Comparison of ENCODE assay signal across 10 cellular contexts in the genomic region with DNA sequence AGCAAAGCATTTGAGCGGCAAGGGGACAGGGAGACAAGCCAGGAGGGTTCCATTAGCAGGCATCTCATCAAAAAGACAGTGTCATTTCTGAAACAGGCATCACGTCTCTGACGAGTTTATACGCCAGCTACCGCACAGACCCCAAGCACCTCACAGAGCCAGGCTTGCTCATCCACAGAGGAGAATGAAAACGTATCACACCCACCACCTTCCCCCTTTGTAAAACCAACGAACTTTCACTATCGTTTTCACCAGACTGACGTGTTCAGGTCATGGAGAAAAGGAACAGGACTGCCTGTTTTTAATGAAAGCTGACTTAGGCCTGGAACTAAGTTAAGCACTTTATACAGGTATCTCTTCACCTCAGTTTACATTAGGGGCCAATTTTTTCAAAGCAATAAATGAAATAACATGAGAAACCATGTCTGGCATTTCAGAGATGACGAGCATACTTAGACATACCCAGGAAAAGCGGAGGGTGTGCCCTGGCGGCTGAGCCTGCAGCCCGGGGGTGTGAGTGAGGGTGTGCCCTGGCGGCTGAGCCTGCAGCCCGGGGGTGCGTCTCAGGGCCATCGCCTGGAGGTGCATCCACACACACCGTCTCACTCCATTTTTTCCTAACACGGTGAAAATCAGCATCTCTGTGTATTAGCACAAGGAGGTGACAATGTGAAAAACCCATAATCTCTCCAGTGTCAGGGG. TPM values are rescaled to one million over a fixed set of nuclear protein-coding genes. Genes with fewer than 3 reads are reported as not detected.
DNase-seq lines count a peak whose midpoint lies in the region; ATAC-seq, FAIRE-seq and TF ChIP-seq lines count a peak whose summit lies in the region.
"Had no signal": no experiment of that assay in that cellular context is flagged by ENCODE, and none has a peak within 500 bp of the region (broad histone marks: within the 10 kb centered on the region; RNA-seq: fewer than 3 reads in every experiment).

No MANE protein-coding gene starts in this region.

- H3K4me3 Mint-ChIP-seq in T-cell = peak overlapping the region; percentile 55 to 81 (median 68)
- peak overlapping the region; percentile 34 to 68 for H3K4me3 Mint-ChIP-seq in stimulated activated naive CD8-positive, alpha-beta T cell treated with anti-CD3 and anti-CD28 coated beads, Interleukin-15, amount 100 ng/mL, for 72 hours

- H4K20me1 ChIP-seq in GM12878 (ENCODE audit: control insufficient read depth, insufficient read depth) = no peaks in the 10 kb centered on the region

- intact Hi-C loops in GM12878 (cut with micrococcal nuclease; ENCODE audit: unreplicated experiment) (no loop called here), left ventricle myocardium superior (cut with micrococcal nuclease) (no loop called here)

- CTCF ChIA-PET in T-cell (lab: Charles Lee) = interaction anchor here in 1 of 2 donors (1.3 kb wide), 1 partner anchor 23 kb away, joined by 3 read pairs; no protein-coding TSS in a partner anchor
- CTCF ChIA-PET in GM12878 (lab: Yijun Ruan, JAX) = no interaction called here

- no TSS peak for BruUV-seq in GM12878 (replicated peaks; lab: Mats Ljungman, UMichigan)

- no peak for TF ChIP-seq RAD21 in GM12878 (IDR thresholded peaks at IDR 0.05; ENCODE audit: insufficient read depth, low read depth, low read length)

- SMC1A ChIA-PET in GM12878 (lab: Charles Lee; ENCODE audit: uncharacterized antibody, unreplicated experiment) = no interaction called here

- H3K27me3 Mint-ChIP-seq in T-cell = no peaks in the 10 kb centered on the region
- no peaks in the 10 kb centered on the region for H3K27me3 Mint-ChIP-seq in stimulated activated naive CD8-positive, alpha-beta T cell treated with anti-CD3 and anti-CD28 coated beads, Interleukin-15, amount 100 ng/mL, for 72 hours

- RAD21 ChIA-PET in GM12878 (lab: Charles Lee; ENCODE audit: unreplicated experiment) = interaction anchor here (1.3 kb wide), 1 partner anchor 16 kb away, joined by 4 read pairs; no protein-coding TSS in a partner anchor

- peak overlapping the region; percentile 39; the same call in 1 of the 2 replicates for H3K9ac ChIP-seq in GM12878 (ENCODE audit: control insufficient read depth, insufficient read depth, low read length)

- peak overlapping the region; percentile 88 to 92 for H3K27ac Mint-ChIP-seq in T-cell
- peak overlapping the region; percentile 76 to 79 for H3K27ac Mint-ChIP-seq in stimulated activated naive CD8-positive, alpha-beta T cell treated with anti-CD3 and anti-CD28 coated beads, Interleukin-15, amount 100 ng/mL, for 72 hours

- POLR2A ChIA-PET in T-cell (lab: Charles Lee) (no interaction called here), GM12878 (lab: Charles Lee) (no interaction called here)

- peak overlapping the region; percentile 81 for H3K4me2 ChIP-seq in GM12878 (ENCODE audit: control insufficient read depth, insufficient read depth)

- H3K36me3 Mint-ChIP-seq in T-cell = peaks cover 60% of the 10 kb centered on the region

- WGBS in GM12878 (ENCODE audit: insufficient coverage, insufficient replicate concordance, low lambda C conversion rate, missing lambda C conversion rate) = 67% methylated on average over 19 of the region's 19 CpGs

- no peak overlapping the region for H3K4me3 ChIP-seq in GM12878

- H3K4me1 Mint-ChIP-seq in T-cell = peaks cover 0 to 14% (median 12%) of the 10 kb centered on the region in 3 donors
- peaks cover 21% of the 10 kb centered on the region for H3K4me1 Mint-ChIP-seq in stimulated activated naive CD8-positive, alpha-beta T cell treated with anti-CD3 and anti-CD28 coated beads, Interleukin-15, amount 100 ng/mL, for 72 hours

- no peaks in the 10 kb centered on the region for H3K27me3 ChIP-seq in GM12878 (replicated peaks in 1 of 2; ENCODE audit: control insufficient read depth in 2 of 2, insufficient read depth in 2 of 2, low read length in 1 of 2)

- FAIRE-seq in GM12878 (lab: Jason Lieb, UNC) = no peak
- FAIRE-seq: A204.1 had no signal

- TF ChIP-seq CTCF in GM12878 (IDR thresholded peaks at IDR 0.05 in 2 of 3, conservative IDR thresholded peaks at IDR 0.05 in 1 of 3; ENCODE audit: control insufficient read depth in 2 of 3, extremely low read depth in 1 of 3, insufficient read depth in 1 of 3, low read depth in 3 of 3, low read length in 3 of 3) = no peak

- no peak for TF ChIP-seq POLR2A in GM12878 (IDR thresholded peaks at IDR 0.05; ENCODE audit: low read depth, low read length)

- in situ Hi-C loops in GM12878 (cut with MboI) = no loop called here
- in situ Hi-C loops in G401 (cut with HindIII; ENCODE audit: low sequenced_read_pairs) = no loop called here

- H3K9me3 Mint-ChIP-seq in T-cell = no peaks in the 10 kb centered on the region
- H3K9me3 Mint-ChIP-seq in stimulated activated naive CD8-positive, alpha-beta T cell treated with anti-CD3 and anti-CD28 coated beads, Interleukin-15, amount 100 ng/mL, for 72 hours = no peaks in the 10 kb centered on the region

- H3K79me2 ChIP-seq in GM12878 (ENCODE audit: control insufficient read depth, insufficient read depth, low read length) = no peaks in the 10 kb centered on the region

- peak overlapping the region; percentile 82 for H2AFZ ChIP-seq in GM12878 (ENCODE audit: control insufficient read depth, low read depth, low read length)

- peaks cover 13% of the 10 kb centered on the region for H3K4me1 ChIP-seq in GM12878 (ENCODE audit: control insufficient read depth, insufficient read depth, low read length)

- no peak for DNase-seq in activated CD4-positive, CD25-positive, alpha-beta regulatory T cell (lab: John Stamatoyannopoulos, UW)
- DNase-seq in T-cell (peak in 30 of 34 experiments; percentile 12 to 51 (median 28)), GM12878 (ENCODE audit: low read depth, low spot score) (no peak), G401 (ENCODE audit: low spot score) (no peak), left ventricle myocardium superior (no peak), NCI-H128 (lab: John Stamatoyannopoulos, UW; ENCODE audit: unreplicated experiment) (no peak)
- DNase-seq in stimulated activated naive CD8-positive, alpha-beta T cell treated with anti-CD3 and anti-CD28 coated beads, Interleukin-15, amount 100 ng/mL, for 72 hours = peak; percentile 26 to 57
- DNase-seq: NCI-H1417 had no signal

- peak overlapping the region; percentile 45 for H3K27ac ChIP-seq in GM12878 (ENCODE audit: control insufficient read depth, insufficient read depth)

- no peak for TF ChIP-seq EP300 in GM12878 (IDR thresholded peaks at IDR 0.05; ENCODE audit: borderline replicate concordance in 1 of 2, control insufficient read depth in 1 of 2, low read depth in 2 of 2, low read length in 2 of 2)

- peak; percentile 96 to 98 for ATAC-seq in activated CD4-positive, CD25-positive, alpha-beta regulatory T cell treated with anti-CD3 and anti-CD28 coated beads, Interleukin-2, amount 50 U/mL, for 24 hours
- peak; percentile 84 to 92 (median 88) for ATAC-seq in T-cell (replicated peaks in 1 of 4)
- peak; percentile 87 for ATAC-seq in GM12878
- ATAC-seq in stimulated activated naive CD8-positive, alpha-beta T cell treated with anti-CD3 and anti-CD28 coated beads, Interleukin-15, amount 100 ng/mL, for 72 hours = peak; percentile 99
- ATAC-seq in left ventricle myocardium superior = no peak

- H3K9me3 ChIP-seq in GM12878 (replicated peaks; ENCODE audit: control insufficient read depth, insufficient read depth, low read length) = no peaks in the 10 kb centered on the region

- H3K36me3 ChIP-seq in GM12878 (ENCODE audit: control insufficient read depth in 2 of 2, insufficient read depth in 2 of 2, low read length in 1 of 2) = peaks cover 0 to 21% of the 10 kb centered on the region in 2 experiments; a peak in 3 of 4 replicates

TF ChIP-seq in GM12878, 131 proteins besides CTCF, POLR2A, EP300 and RAD21 (continues in another document):
- peak in 1 of 2 experiments; percentile 21; a peak in 2 of 4 replicates for TF ChIP-seq IKZF2 (IDR thresholded peaks at IDR 0.05)
- TF ChIP-seq, protein P1, sequence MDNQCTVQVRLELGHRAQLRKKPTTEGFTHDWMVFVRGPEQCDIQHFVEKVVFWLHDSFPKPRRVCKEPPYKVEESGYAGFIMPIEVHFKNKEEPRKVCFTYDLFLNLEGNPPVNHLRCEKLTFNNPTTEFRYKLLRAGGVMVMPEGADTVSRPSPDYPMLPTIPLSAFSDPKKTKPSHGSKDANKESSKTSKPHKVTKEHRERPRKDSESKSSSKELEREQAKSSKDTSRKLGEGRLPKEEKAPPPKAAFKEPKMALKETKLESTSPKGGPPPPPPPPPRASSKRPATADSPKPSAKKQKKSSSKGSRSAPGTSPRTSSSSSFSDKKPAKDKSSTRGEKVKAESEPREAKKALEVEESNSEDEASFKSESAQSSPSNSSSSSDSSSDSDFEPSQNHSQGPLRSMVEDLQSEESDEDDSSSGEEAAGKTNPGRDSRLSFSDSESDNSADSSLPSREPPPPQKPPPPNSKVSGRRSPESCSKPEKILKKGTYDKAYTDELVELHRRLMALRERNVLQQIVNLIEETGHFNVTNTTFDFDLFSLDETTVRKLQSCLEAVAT (IDR thresholded peaks at IDR 0.05) = peak; percentile 67; the same call in 1 of the 2 replicates

RNA-seq across cellular contexts. Expression of gene STX2, which starts 41.9 kb away (rescaled TPM):
- total RNA-seq in T-cell (10 to 100 TPM; 21.8 to 26.7 (median 22.8) TPM), GM12878 (2014; rRNA removed) (9.1 and 11.8 TPM in 2 replicates), GM12878 (2014; rRNA removed; fragmentation: Illumina TruSeq; extraction: Trizol) (13.4 and 14.5 TPM in 2 replicates), GM12878 (2021) (11.0 and 11.3 TPM in 2 replicates), left ventricle myocardium superior (12.1 TPM)
- total RNA-seq in GM12878 (2013; cell fraction: nucleolus; rRNA removed) = 28.7 and 37.0 TPM in 2 replicates
- 6.4 TPM for polyA plus RNA-seq in GM12878 (2011; ENCODE audit: low read depth)
- polyA plus RNA-seq in GM12878 (2011; rRNA removed) (22.2 and 27.3 TPM in 2 replicates), GM12878 (2014; fragmentation: Illumina TruSeq; extraction: Trizol) (15.4 and 18.7 TPM in 2 replicates), GM12878 (2014; fragmentation: Nextera tagmentation; extraction: Ambion mirVana) (1 to 10 TPM; 6.0 to 7.8 TPM), GM12878 (2014; rRNA removed) (12.1 and 16.2 TPM in 2 replicates), GM12878 (2016; fragmentation: Nextera tagmentation; extraction: Ambion mirVana) (1 to 10 TPM; 6.6 to 6.9 TPM)
- 9.9 and 10.7 TPM in 2 replicates for polyA plus RNA-seq in GM12878 (2011; cell fraction: cytosol; rRNA removed)
- polyA plus RNA-seq in GM12878 (2011; cell fraction: nucleus; rRNA removed) = 36.6 and 36.8 TPM in 2 replicates
- polyA plus RNA-seq in GM12878 (2012) = 7.3 and 8.8 TPM in 2 replicates
- polyA minus RNA-seq in GM12878 (2011; rRNA and poly(A)+ RNA removed) = 5.1 and 8.4 TPM in 2 replicates
- polyA minus RNA-seq in GM12878 (2011; cell fraction: cytosol; rRNA and poly(A)+ RNA removed) = 4.6 and 5.5 TPM in 2 replicates
- polyA minus RNA-seq in GM12878 (2011; cell fraction: nucleus; rRNA and poly(A)+ RNA removed) = 3.5 and 5.5 TPM in 2 replicates
- total RNA-seq in G401 (2014; rRNA removed; shearing (Covaris generic)) = 29.1 and 48.7 TPM in 2 replicates

Comparison
In these comparisons a context has a peak if more than half of its experiments do, and no peak if none do; other contexts are left out.
1. DNase-seq: peak in T-cell (30 of 34) and stimulated activated naive CD8-positive, alpha-beta T cell treated with anti-CD3 and anti-CD28 coated beads, Interleukin-15, amount 100 ng/mL, for 72 hours (2 of 2); none in activated CD4-positive, CD25-positive, alpha-beta regulatory T cell (0 of 4), GM12878 (single experiment), G401 (single experiment), left ventricle myocardium superior (single experiment) and NCI-H128 (single experiment).